In the genomic region with DNA sequence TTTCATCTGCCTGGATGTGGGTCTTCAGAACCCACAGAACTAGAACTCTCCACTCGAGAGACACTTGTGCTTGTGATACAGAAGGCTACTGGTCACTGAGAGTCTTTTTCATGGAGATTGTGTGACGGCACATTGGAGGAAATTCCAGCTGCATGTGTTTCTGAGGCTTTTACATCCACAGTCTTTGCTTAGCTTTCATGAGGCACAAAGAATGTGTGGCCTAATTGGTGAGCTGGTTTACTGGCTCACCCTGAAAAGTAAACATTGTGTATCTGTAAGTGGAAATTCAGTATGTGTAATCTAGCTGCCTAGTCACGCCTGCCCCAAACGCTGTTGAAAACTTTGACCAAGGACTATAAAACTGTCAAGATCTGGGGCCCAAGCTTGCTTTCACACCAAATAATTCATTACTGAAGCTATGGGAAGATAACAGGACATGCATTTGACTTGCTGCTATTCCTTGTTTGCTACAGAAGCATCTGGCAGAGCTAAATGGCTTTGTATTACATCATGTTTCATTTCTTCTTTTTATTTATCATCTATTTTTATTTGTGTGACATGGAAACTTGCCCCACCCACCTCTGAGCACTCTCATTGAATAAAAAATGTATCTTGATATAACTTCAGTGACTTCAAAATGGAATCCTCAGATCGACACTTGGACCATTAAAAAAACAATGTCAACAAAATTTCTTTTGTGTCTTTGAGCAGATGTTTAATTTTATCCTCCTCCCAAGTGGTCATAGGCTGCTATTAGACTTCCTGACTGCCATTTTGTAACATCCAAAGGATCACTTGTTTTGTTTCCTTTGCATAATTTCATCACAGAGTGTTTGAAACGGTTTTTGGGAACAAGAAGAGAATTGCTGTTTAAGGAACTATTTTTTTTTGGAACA, we compare ENCODE assay signal across 10 cellular contexts.
A peak's percentile ranks its signal among the peaks of the same experiment; 100 is the strongest.
DNase-seq lines count a peak whose midpoint lies in the region; ATAC-seq and TF ChIP-seq lines count a peak whose summit lies in the region.
"Had no signal": no experiment of that assay in that cellular context is flagged by ENCODE, and none has a peak within 500 bp of the region (broad histone marks: within the 10 kb centered on the region; RNA-seq: fewer than 3 reads in every experiment).

No MANE protein-coding gene starts in this region.

- intact Hi-C loops in left lung (cut with DNase I): no loop called here

- CTCF ChIA-PET in WTC11 (lab: Charles Lee): no interaction called here

- ATAC-seq in WTC11: no peak
- ATAC-seq in left lung: peak; percentile 82
- ATAC-seq in natural killer cell treated with Interleukin-12 subunit alpha and Interleukin-12 subunit beta and Interleukin-15 and Interleukin-18, amount 100 ng/mL, for 72 hours: no peak
- ATAC-seq in GM18909 (IDR thresholded peaks at IDR 0.05; ENCODE audit: poor library complexity, unreplicated experiment): no peak

- no peak overlapping the region for H3K27ac Mint-ChIP-seq in WTC11
- H3K27ac Mint-ChIP-seq in glutamatergic neuron (ENCODE audit: unreplicated experiment): no peak overlapping the region
- H3K27ac Mint-ChIP-seq in natural killer cell treated with Interleukin-12 subunit alpha and Interleukin-12 subunit beta and Interleukin-15 and Interleukin-18, amount 100 ng/mL, for 72 hours: no peak overlapping the region

- H3K9me3 Mint-ChIP-seq in WTC11 (peaks cover 7% of the 10 kb centered on the region), glutamatergic neuron (ENCODE audit: unreplicated experiment) (peaks cover 2% of the 10 kb centered on the region)
- peaks cover 6% of the 10 kb centered on the region for H3K9me3 Mint-ChIP-seq in natural killer cell treated with Interleukin-12 subunit alpha and Interleukin-12 subunit beta and Interleukin-15 and Interleukin-18, amount 100 ng/mL, for 72 hours

- H3K4me1 Mint-ChIP-seq in WTC11 (no peaks in the 10 kb centered on the region; the same call in 1 of the 2 replicates), glutamatergic neuron (ENCODE audit: low read depth, unreplicated experiment) (no peaks in the 10 kb centered on the region)
- no peaks in the 10 kb centered on the region for H3K4me1 Mint-ChIP-seq in natural killer cell treated with Interleukin-12 subunit alpha and Interleukin-12 subunit beta and Interleukin-15 and Interleukin-18, amount 100 ng/mL, for 72 hours (ENCODE audit: low read depth in 2 of 2)

- peak; percentile 85 for DNase-seq in AG08395 (ENCODE audit: low spot score)
- peak; percentile 32 for DNase-seq in HuH-7 (ENCODE audit: low spot score)
- no peak for DNase-seq in WTC11 (ENCODE audit: low spot score)
- DNase-seq in left lung: peak in 1 of 2 donors; percentile 54
- DNase-seq in glutamatergic neuron: no peak
- DNase-seq in NCI-H128 (lab: John Stamatoyannopoulos, UW; ENCODE audit: unreplicated experiment): no peak
- DNase-seq in natural killer cell treated with Interleukin-12 subunit alpha and Interleukin-12 subunit beta and Interleukin-15 and Interleukin-18, amount 100 ng/mL, for 72 hours (ENCODE audit: low spot score): no peak
- DNase-seq: activated effector memory CD4-positive, alpha-beta T cell treated with anti-CD3 and anti-CD28 coated beads, Interleukin-2, amount 50 U/mL, for 16 hours; DMS79 had no signal

- TF ChIP-seq CTCF in WTC11 (IDR thresholded peaks at IDR 0.05) (no peak), left lung (IDR thresholded peaks at IDR 0.05) (no peak), glutamatergic neuron (IDR thresholded peaks at IDR 0.05; ENCODE audit: partially characterized antibody, unreplicated experiment) (no peak)

- H3K4me3 Mint-ChIP-seq in WTC11: no peak overlapping the region
- H3K4me3 Mint-ChIP-seq in glutamatergic neuron (ENCODE audit: unreplicated experiment): no peak overlapping the region
- no peak overlapping the region for H3K4me3 Mint-ChIP-seq in natural killer cell treated with Interleukin-12 subunit alpha and Interleukin-12 subunit beta and Interleukin-15 and Interleukin-18, amount 100 ng/mL, for 72 hours

- no peaks in the 10 kb centered on the region for H3K27me3 ChIP-seq in left lung

- H3K36me3 Mint-ChIP-seq in WTC11 (no peaks in the 10 kb centered on the region), glutamatergic neuron (ENCODE audit: unreplicated experiment) (no peaks in the 10 kb centered on the region)
- H3K36me3 Mint-ChIP-seq in natural killer cell treated with Interleukin-12 subunit alpha and Interleukin-12 subunit beta and Interleukin-15 and Interleukin-18, amount 100 ng/mL, for 72 hours: no peaks in the 10 kb centered on the region

- no peak overlapping the region for H3K4me3 ChIP-seq in left lung

- peak overlapping the region; percentile 64 to 76 for H3K27ac ChIP-seq in left lung

- peaks cover 0 to 2% of the 10 kb centered on the region in 2 donors for H3K9me3 ChIP-seq in left lung

- POLR2A ChIA-PET in WTC11 (lab: Charles Lee): no interaction called here

- no peaks in the 10 kb centered on the region for H3K27me3 Mint-ChIP-seq in WTC11 (ENCODE audit: low read depth)
- no peaks in the 10 kb centered on the region for H3K27me3 Mint-ChIP-seq in glutamatergic neuron (ENCODE audit: unreplicated experiment)
- H3K27me3 Mint-ChIP-seq in natural killer cell treated with Interleukin-12 subunit alpha and Interleukin-12 subunit beta and Interleukin-15 and Interleukin-18, amount 100 ng/mL, for 72 hours: no peaks in the 10 kb centered on the region

- peaks cover 8 to 34% of the 10 kb centered on the region in 2 donors for H3K4me1 ChIP-seq in left lung

- no peaks in the 10 kb centered on the region for H3K36me3 ChIP-seq in left lung

TF ChIP-seq in WTC11, 78 proteins besides CTCF, POLR2A, EP300 and RAD21:
- TF ChIP-seq RORB (CRISPR knock-in tag; IDR thresholded peaks at IDR 0.05): no peak
- TF ChIP-seq GABPB1 (CRISPR knock-in tag; IDR thresholded peaks at IDR 0.05): peak; percentile 31; the same call in 1 of the 2 replicates
- TF ChIP-seq, protein P1, sequence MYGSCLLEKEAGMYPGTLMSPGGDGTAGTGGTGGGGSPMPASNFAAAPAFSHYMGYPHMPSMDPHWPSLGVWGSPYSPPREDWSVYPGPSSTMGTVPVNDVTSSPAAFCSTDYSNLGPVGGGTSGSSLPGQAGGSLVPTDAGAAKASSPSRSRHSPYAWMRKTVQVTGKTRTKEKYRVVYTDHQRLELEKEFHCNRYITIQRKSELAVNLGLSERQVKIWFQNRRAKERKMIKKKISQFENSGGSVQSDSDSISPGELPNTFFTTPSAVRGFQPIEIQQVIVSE (CRISPR knock-in tag; IDR thresholded peaks at IDR 0.05; ENCODE audit: borderline replicate concordance): peak; percentile 22; the same call in 1 of the 2 replicates

Comparison
In these comparisons a context has a peak if more than half of its experiments do, and no peak if none do; other contexts are left out.
1. DNase-seq: peak in AG08395 (single experiment) and HuH-7 (single experiment); none in WTC11 (single experiment), glutamatergic neuron (single experiment), NCI-H128 (single experiment) and natural killer cell treated with Interleukin-12 subunit alpha and Interleukin-12 subunit beta and Interleukin-15 and Interleukin-18, amount 100 ng/mL, for 72 hours (single experiment).